In the genomic region with DNA sequence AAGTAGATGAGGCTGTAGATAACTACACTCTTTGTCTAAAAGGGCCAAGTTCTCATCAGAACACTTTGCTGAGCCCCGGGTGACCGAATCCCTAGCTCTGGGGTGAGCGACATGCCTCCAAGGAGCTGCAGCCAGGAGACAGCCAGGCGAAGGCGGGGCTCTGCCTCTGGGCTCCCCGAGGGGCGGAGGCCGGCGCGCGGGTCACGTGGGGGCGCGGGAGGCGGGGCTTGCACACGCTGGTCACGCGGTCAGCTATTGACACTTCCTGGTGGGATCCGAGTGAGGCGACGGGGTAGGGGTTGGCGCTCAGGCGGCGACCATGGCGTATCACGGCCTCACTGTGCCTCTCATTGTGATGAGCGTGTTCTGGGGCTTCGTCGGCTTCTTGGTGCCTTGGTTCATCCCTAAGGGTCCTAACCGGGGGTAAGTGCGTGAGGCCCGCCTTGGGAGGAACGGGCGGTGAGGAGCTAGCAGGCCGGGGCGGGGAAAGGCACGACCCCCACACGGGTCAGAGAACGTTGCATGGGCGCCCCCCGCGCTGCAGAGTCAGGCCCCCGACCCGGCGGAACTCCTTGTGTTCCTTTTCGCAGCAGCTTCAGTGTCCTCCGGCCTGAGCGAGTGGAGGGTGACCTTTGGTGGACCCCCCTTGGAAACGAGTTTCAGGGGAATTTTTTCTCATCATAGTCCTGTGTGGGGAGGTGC, we compare ENCODE assay signal across 1 cellular context.
TF ChIP-seq lines count a peak whose summit lies in the region.

TSS of gene ATP6V0E1 (plus strand) at position 230 of the 702 bp plus-strand sequence. CDS start at position 320, 90 bp downstream.

TF ChIP-seq in HepG2, 621 proteins besides CTCF, POLR2A, EP300 and RAD21 (continued from another document and continues in another):
- TF ChIP-seq, protein P1, sequence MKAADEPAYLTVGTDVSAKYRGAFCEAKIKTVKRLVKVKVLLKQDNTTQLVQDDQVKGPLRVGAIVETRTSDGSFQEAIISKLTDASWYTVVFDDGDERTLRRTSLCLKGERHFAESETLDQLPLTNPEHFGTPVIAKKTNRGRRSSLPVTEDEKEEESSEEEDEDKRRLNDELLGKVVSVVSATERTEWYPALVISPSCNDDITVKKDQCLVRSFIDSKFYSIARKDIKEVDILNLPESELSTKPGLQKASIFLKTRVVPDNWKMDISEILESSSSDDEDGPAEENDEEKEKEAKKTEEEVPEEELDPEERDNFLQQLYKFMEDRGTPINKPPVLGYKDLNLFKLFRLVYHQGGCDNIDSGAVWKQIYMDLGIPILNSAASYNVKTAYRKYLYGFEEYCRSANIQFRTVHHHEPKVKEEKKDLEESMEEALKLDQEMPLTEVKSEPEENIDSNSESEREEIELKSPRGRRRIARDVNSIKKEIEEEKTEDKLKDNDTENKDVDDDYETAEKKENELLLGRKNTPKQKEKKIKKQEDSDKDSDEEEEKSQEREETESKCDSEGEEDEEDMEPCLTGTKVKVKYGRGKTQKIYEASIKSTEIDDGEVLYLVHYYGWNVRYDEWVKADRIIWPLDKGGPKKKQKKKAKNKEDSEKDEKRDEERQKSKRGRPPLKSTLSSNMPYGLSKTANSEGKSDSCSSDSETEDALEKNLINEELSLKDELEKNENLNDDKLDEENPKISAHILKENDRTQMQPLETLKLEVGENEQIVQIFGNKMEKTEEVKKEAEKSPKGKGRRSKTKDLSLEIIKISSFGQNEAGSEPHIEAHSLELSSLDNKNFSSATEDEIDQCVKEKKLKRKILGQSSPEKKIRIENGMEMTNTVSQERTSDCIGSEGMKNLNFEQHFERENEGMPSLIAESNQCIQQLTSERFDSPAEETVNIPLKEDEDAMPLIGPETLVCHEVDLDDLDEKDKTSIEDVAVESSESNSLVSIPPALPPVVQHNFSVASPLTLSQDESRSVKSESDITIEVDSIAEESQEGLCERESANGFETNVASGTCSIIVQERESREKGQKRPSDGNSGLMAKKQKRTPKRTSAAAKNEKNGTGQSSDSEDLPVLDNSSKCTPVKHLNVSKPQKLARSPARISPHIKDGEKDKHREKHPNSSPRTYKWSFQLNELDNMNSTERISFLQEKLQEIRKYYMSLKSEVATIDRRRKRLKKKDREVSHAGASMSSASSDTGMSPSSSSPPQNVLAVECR (CRISPR knock-in tag; IDR thresholded peaks at IDR 0.05; ENCODE audit: borderline replicate concordance), result peak; percentile 97
- TF ChIP-seq GPN1 (CRISPR knock-in tag; IDR thresholded peaks at IDR 0.05; ENCODE audit: borderline replicate concordance) (no peak), BATF2 (CRISPR knock-in tag; IDR thresholded peaks at IDR 0.05) (no peak), ATF7 (IDR thresholded peaks at IDR 0.05) (no peak), ATF7 (CRISPR knock-in tag; IDR thresholded peaks at IDR 0.05) (no peak; the same call in 1 of the 2 replicates), ZNF10 (CRISPR knock-in tag; IDR thresholded peaks at IDR 0.05; ENCODE audit: borderline replicate concordance, low read depth) (peak; percentile 99), TBX3 (IDR thresholded peaks at IDR 0.05; ENCODE audit: borderline replicate concordance) (peak; percentile 29; the same call in 1 of the 2 replicates), FUBP1 (CRISPR knock-in tag; IDR thresholded peaks at IDR 0.05; ENCODE audit: borderline replicate concordance) (no peak), MXD4 (CRISPR knock-in tag; IDR thresholded peaks at IDR 0.05) (peak; percentile 79), ZNF552 (CRISPR knock-in tag; IDR thresholded peaks at IDR 0.05; ENCODE audit: borderline replicate concordance) (no peak), ZBTB38 (CRISPR knock-in tag; IDR thresholded peaks at IDR 0.05) (peak; percentile 21; the same call in 1 of the 2 replicates), ZNF776 (CRISPR knock-in tag; IDR thresholded peaks at IDR 0.05) (no peak), KDM4B (CRISPR knock-in tag; IDR thresholded peaks at IDR 0.05) (no peak), HDAC1 (CRISPR knock-in tag; IDR thresholded peaks at IDR 0.05) (peak; percentile 90), FOXK1 (CRISPR knock-in tag; IDR thresholded peaks at IDR 0.05; ENCODE audit: borderline replicate concordance, low read depth) (peak; percentile 52; the same call in 1 of the 2 replicates), MXD1 (CRISPR knock-in tag; IDR thresholded peaks at IDR 0.05) (peak; percentile 42; the same call in 1 of the 2 replicates), MIER2 (CRISPR knock-in tag; IDR thresholded peaks at IDR 0.05) (no peak), ZFP90 (CRISPR knock-in tag; IDR thresholded peaks at IDR 0.05; ENCODE audit: borderline replicate concordance) (peak; percentile 73; the same call in 1 of the 2 replicates), SETDB1 (CRISPR knock-in tag; IDR thresholded peaks at IDR 0.05; ENCODE audit: borderline replicate concordance) (no peak), ZNF230 (CRISPR knock-in tag; IDR thresholded peaks at IDR 0.05) (0 out of 2 replicates have a peak, but pooled peaks have one; percentile 18), ZHX1 (CRISPR knock-in tag; IDR thresholded peaks at IDR 0.05; ENCODE audit: low read depth) (no peak; the same call in 1 of the 2 replicates), CENPX (CRISPR knock-in tag; IDR thresholded peaks at IDR 0.05) (no peak), SNAPC5 (CRISPR knock-in tag; IDR thresholded peaks at IDR 0.05; ENCODE audit: borderline replicate concordance) (no peak), RNF2 (conservative IDR thresholded peaks at IDR 0.05; ENCODE audit: low read depth) (no peak), ZEB1 (IDR thresholded peaks at IDR 0.05; ENCODE audit: insufficient replicate concordance, low read depth) (no peak), NRL (CRISPR knock-in tag; IDR thresholded peaks at IDR 0.05; ENCODE audit: borderline replicate concordance) (peak; percentile 78), U2AF1 (optimal IDR thresholded peaks at IDR 0.05; ENCODE audit: low read depth, low read length) (no peak), GMEB2 (CRISPR knock-in tag; IDR thresholded peaks at IDR 0.05; ENCODE audit: low read depth) (peak; percentile 78), ZNF777 (CRISPR knock-in tag; IDR thresholded peaks at IDR 0.05) (peak; percentile 50; the same call in 1 of the 2 replicates), EHMT2 (IDR thresholded peaks at IDR 0.05; ENCODE audit: borderline replicate concordance, low read depth, low read length) (no peak), ZNF792 (CRISPR knock-in tag; IDR thresholded peaks at IDR 0.05) (no peak), KAT2B (IDR thresholded peaks at IDR 0.05; ENCODE audit: borderline replicate concordance, low read depth, low read length) (no peak), ATF7-NPFF (CRISPR knock-in tag; IDR thresholded peaks at IDR 0.05; ENCODE audit: low read depth) (peak; percentile 75), ZNF251 (CRISPR knock-in tag; IDR thresholded peaks at IDR 0.05) (no peak), STAT5B (CRISPR knock-in tag; IDR thresholded peaks at IDR 0.05) (no peak), HHEX (CRISPR knock-in tag; IDR thresholded peaks at IDR 0.05) (no peak)
- TF ChIP-seq, protein P2, sequence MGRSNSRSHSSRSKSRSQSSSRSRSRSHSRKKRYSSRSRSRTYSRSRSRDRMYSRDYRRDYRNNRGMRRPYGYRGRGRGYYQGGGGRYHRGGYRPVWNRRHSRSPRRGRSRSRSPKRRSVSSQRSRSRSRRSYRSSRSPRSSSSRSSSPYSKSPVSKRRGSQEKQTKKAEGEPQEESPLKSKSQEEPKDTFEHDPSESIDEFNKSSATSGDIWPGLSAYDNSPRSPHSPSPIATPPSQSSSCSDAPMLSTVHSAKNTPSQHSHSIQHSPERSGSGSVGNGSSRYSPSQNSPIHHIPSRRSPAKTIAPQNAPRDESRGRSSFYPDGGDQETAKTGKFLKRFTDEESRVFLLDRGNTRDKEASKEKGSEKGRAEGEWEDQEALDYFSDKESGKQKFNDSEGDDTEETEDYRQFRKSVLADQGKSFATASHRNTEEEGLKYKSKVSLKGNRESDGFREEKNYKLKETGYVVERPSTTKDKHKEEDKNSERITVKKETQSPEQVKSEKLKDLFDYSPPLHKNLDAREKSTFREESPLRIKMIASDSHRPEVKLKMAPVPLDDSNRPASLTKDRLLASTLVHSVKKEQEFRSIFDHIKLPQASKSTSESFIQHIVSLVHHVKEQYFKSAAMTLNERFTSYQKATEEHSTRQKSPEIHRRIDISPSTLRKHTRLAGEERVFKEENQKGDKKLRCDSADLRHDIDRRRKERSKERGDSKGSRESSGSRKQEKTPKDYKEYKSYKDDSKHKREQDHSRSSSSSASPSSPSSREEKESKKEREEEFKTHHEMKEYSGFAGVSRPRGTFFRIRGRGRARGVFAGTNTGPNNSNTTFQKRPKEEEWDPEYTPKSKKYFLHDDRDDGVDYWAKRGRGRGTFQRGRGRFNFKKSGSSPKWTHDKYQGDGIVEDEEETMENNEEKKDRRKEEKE (IDR thresholded peaks at IDR 0.05), result no peak
- TF ChIP-seq, protein P3, sequence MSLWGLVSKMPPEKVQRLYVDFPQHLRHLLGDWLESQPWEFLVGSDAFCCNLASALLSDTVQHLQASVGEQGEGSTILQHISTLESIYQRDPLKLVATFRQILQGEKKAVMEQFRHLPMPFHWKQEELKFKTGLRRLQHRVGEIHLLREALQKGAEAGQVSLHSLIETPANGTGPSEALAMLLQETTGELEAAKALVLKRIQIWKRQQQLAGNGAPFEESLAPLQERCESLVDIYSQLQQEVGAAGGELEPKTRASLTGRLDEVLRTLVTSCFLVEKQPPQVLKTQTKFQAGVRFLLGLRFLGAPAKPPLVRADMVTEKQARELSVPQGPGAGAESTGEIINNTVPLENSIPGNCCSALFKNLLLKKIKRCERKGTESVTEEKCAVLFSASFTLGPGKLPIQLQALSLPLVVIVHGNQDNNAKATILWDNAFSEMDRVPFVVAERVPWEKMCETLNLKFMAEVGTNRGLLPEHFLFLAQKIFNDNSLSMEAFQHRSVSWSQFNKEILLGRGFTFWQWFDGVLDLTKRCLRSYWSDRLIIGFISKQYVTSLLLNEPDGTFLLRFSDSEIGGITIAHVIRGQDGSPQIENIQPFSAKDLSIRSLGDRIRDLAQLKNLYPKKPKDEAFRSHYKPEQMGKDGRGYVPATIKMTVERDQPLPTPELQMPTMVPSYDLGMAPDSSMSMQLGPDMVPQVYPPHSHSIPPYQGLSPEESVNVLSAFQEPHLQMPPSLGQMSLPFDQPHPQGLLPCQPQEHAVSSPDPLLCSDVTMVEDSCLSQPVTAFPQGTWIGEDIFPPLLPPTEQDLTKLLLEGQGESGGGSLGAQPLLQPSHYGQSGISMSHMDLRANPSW (CRISPR knock-in tag; IDR thresholded peaks at IDR 0.05; ENCODE audit: borderline replicate concordance), result peak; percentile 58; the same call in 1 of the 2 replicates
